ENCODE assay signal across 1 cellular context in the genomic region with DNA sequence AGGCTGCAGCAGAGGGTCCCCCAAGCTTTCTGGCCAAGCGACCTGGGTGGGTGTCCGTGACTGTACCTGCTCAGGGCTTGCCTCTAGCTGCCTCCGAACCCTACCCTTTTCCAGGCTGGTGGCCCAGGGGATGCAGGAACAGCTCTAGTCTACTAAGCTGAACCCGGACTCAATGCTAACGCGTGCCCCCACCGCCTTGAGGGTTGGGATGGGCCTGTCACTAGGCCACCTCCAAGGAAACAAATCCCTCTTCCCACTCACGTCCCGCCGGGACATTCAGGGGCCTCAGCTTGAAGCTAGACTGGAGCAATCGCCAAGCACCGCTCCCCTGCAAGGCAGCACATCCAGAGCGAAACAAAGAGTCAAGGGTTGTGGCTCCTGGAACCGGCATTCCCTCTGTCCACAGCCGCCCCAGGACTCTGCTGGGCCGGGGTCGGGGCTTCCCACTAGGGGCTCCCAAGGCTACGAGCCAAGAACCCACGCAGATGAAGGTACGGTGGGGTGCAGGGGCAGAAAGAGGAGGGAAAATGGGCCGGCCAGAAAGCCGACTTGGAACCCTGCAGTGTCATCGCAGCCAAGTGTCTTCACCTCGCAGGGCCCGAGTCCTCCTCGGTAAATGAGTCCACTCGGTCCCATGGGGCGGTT.
TF ChIP-seq lines count a peak whose summit lies in the region.

No MANE protein-coding gene starts in this region.

TF ChIP-seq in endothelial cell of umbilical vein, 7 proteins besides CTCF, POLR2A, EP300 and RAD21:
- no peak for TF ChIP-seq JUN (IDR thresholded peaks at IDR 0.05; ENCODE audit: borderline replicate concordance, insufficient read depth, insufficient read length, low read depth)
- TF ChIP-seq POLR2AphosphoS5 (IDR thresholded peaks at IDR 0.05; ENCODE audit: insufficient read depth, low read depth, low read length): no peak
- TF ChIP-seq, protein P1, sequence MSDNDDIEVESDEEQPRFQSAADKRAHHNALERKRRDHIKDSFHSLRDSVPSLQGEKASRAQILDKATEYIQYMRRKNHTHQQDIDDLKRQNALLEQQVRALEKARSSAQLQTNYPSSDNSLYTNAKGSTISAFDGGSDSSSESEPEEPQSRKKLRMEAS (IDR thresholded peaks at IDR 0.05; ENCODE audit: insufficient read depth, insufficient read length): no peak
- TF ChIP-seq EZH2 (IDR thresholded peaks at IDR 0.05; ENCODE audit: borderline replicate concordance, low read depth, low read length, severe bottlenecking): no peak
- no peak for TF ChIP-seq MYC (IDR thresholded peaks at IDR 0.05; ENCODE audit: low read depth, low read length)
